In the genomic region with DNA sequence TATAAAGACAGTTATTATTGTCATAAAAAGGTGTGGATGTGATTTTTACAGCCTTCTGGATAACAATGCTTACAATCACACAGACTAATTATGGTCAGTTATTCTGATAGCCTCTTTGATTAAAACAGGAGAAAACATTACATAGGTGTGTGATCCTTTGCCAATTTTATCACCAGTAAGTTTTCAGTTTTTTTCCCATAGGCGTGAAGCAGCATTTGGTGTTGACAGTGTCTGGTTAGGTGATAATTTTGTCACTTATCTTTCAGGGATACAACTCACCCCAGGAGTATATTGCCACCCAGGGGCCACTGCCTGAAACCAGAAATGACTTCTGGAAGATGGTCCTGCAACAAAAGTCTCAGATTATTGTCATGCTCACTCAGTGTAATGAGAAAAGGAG, we compare ENCODE assay signal across 17 cellular contexts.
A peak's percentile ranks its signal among the peaks of the same experiment; 100 is the strongest.
DNase-seq lines count a peak whose midpoint lies in the region; ATAC-seq and TF ChIP-seq lines count a peak whose summit lies in the region.
"Had no signal": no experiment of that assay in that cellular context is flagged by ENCODE, and none has a peak within 500 bp of the region (broad histone marks: within the 10 kb centered on the region; RNA-seq: fewer than 3 reads in every experiment).

No MANE protein-coding gene starts in this region.

- H3K27ac Mint-ChIP-seq in CD4-positive, alpha-beta memory T cell: peak overlapping the region in 2 of 7 donors; percentile 7 to 9
- no peak overlapping the region for H3K27ac Mint-ChIP-seq in stimulated activated naive B cell treated with anti-CD40 and anti-IgM and Interleukin-4, amounts not matched to agents 10 μg/mL and 1 μg/mL and 100 μg/mL, for 72 hours
- H3K27ac Mint-ChIP-seq: activated T-helper 1 cell treated with anti-CD3 and anti-CD28 coated beads, Interleukin-12 subunit alpha, Interleukin-12 subunit beta, Interleukin-2, Interleukin-4 antibody, amounts not matched to agents 30 ng/mL and 10 ng/mL and 1 ng/mL, durations not matched to agents 14 hours and 24 hours and 36 hours; CD8-positive, alpha-beta T cell; endodermal cell; nephron had no signal

- no peak overlapping the region for H3K27ac ChIP-seq in CD4-positive, alpha-beta memory T cell (ENCODE audit: low read depth, low read length)
- H3K27ac ChIP-seq in Panc1 (ENCODE audit: low read length) (no peak overlapping the region), neuronal stem cell (replicated peaks; ENCODE audit: low read length) (no peak overlapping the region)
- H3K27ac ChIP-seq: brain microvascular endothelial cell, thoracic aorta had no signal

- H3K4me2 ChIP-seq in neuronal stem cell (ENCODE audit: insufficient read depth, low read length, poor library complexity, severe bottlenecking): no peak overlapping the region

- peaks cover 0 to 3% (median 0%) of the 10 kb centered on the region in 8 donors for H3K9me3 Mint-ChIP-seq in CD4-positive, alpha-beta memory T cell
- H3K9me3 Mint-ChIP-seq in stimulated activated naive B cell treated with anti-CD40 and anti-IgM and Interleukin-4, amounts not matched to agents 10 μg/mL and 1 μg/mL and 100 μg/mL, for 72 hours: no peaks in the 10 kb centered on the region
- H3K9me3 Mint-ChIP-seq: CD8-positive, alpha-beta T cell had no signal

- in situ Hi-C loops in Panc1 (cut with HindIII; ENCODE audit: low pct_unique_long_range_greater_than_20kb, low sequenced_read_pairs): no loop called here

- H3K79me1 ChIP-seq in neuronal stem cell (ENCODE audit: low read depth, low read length): no peaks in the 10 kb centered on the region

- BruUV-seq in Panc1 (replicated peaks; lab: Mats Ljungman, UMichigan): no TSS peak

- no peak overlapping the region for H3K4me3 Mint-ChIP-seq in CD4-positive, alpha-beta memory T cell
- H3K4me3 Mint-ChIP-seq in stimulated activated naive B cell treated with anti-CD40 and anti-IgM and Interleukin-4, amounts not matched to agents 10 μg/mL and 1 μg/mL and 100 μg/mL, for 72 hours: no peak overlapping the region
- H3K4me3 Mint-ChIP-seq: activated T-helper 1 cell treated with anti-CD3 and anti-CD28 coated beads, Interleukin-12 subunit alpha, Interleukin-12 subunit beta, Interleukin-2, Interleukin-4 antibody, amounts not matched to agents 30 ng/mL and 10 ng/mL and 1 ng/mL, durations not matched to agents 14 hours and 24 hours and 36 hours; CD8-positive, alpha-beta T cell; endodermal cell; nephron had no signal

- no peak overlapping the region for H3K18ac ChIP-seq in neuronal stem cell (ENCODE audit: low read length)

- no peak overlapping the region for H3K23ac ChIP-seq in neuronal stem cell (ENCODE audit: low read depth, low read length, poor library complexity)

- POLR2A ChIA-PET in CD4-positive, alpha-beta memory T cell (lab: Charles Lee; ENCODE audit: partially characterized antibody): interaction anchor here (2.2 to 10.6 kb wide), 2 partner anchors 35 to 46 kb away, joined by 8 to 78 read pairs; no protein-coding TSS in a partner anchor
- POLR2A ChIA-PET in Panc1 (lab: Charles Lee): interaction anchor here (0.7 kb wide), 1 partner anchor 41 kb away, joined by 10 read pairs; no protein-coding TSS in a partner anchor

- WGBS in neuronal stem cell (ENCODE audit: extremely low coverage in 2 of 2, insufficient read length in 2 of 2, insufficient replicate concordance in 1 of 2), 2 donors: no CpG with 5 or more reads among the region's 1 CpG

- no peak overlapping the region for H3K4me3 ChIP-seq in CD4-positive, alpha-beta memory T cell (ENCODE audit: low read length in 2 of 2)
- H3K4me3 ChIP-seq in Panc1 (ENCODE audit: low read depth in 2 of 2, low read length in 2 of 2) (no peak overlapping the region), neuronal stem cell (ENCODE audit: low read length in 2 of 2) (no peak overlapping the region)
- H3K4me3 ChIP-seq: thoracic aorta had no signal

- no peak for ATAC-seq in Panc1
- ATAC-seq in HG03039 (IDR thresholded peaks at IDR 0.05; ENCODE audit: unreplicated experiment): no peak
- no peak for ATAC-seq in stimulated activated naive B cell treated with anti-CD40 and anti-IgM and Interleukin-4, amounts not matched to agents 10 μg/mL and 1 μg/mL and 100 μg/mL, for 72 hours (replicated peaks)
- ATAC-seq: CD8-positive, alpha-beta T cell had no signal

- no peaks in the 10 kb centered on the region for H3K9me3 ChIP-seq in CD4-positive, alpha-beta memory T cell (ENCODE audit: control insufficient read depth in 1 of 2, low read length in 2 of 2)
- no peaks in the 10 kb centered on the region for H3K9me3 ChIP-seq in Panc1 (ENCODE audit: control insufficient read depth, insufficient read depth, low read depth, low read length)
- peaks cover 0 to 2% of the 10 kb centered on the region in 2 donors for H3K9me3 ChIP-seq in neuronal stem cell (replicated peaks in 1 of 2; ENCODE audit: control insufficient read depth in 2 of 2, insufficient read depth in 1 of 2, low read depth in 1 of 2, low read length in 2 of 2)
- H3K9me3 ChIP-seq: thoracic aorta had no signal

- H4K91ac ChIP-seq in neuronal stem cell (ENCODE audit: low read depth, low read length, poor library complexity): no peak overlapping the region

- no peak overlapping the region for H3K14ac ChIP-seq in neuronal stem cell (ENCODE audit: low read length)

- H3K36me3 Mint-ChIP-seq in CD4-positive, alpha-beta memory T cell: peaks cover 6 to 22% of the 10 kb centered on the region in 2 donors
- H3K36me3 Mint-ChIP-seq in stimulated activated naive B cell treated with anti-CD40 and anti-IgM and Interleukin-4, amounts not matched to agents 10 μg/mL and 1 μg/mL and 100 μg/mL, for 72 hours: peaks cover 11 to 19% of the 10 kb centered on the region in 2 donors

- peak in 4 of 5 donors; percentile 28 to 38 (median 30) for DNase-seq in CD4-positive, alpha-beta memory T cell
- DNase-seq in Panc1 (ENCODE audit: low read depth, low spot score) (no peak), neuronal stem cell (ENCODE audit: low spot score) (no peak), NCI-H1092 (lab: John Stamatoyannopoulos, UW) (no peak)
- peak; percentile 3 for DNase-seq in effector CD8-positive, alpha-beta T cell (lab: John Stamatoyannopoulos, UW)
- no peak for DNase-seq in stimulated activated naive B cell treated with anti-CD40 and anti-IgM and Interleukin-4, amounts not matched to agents 10 μg/mL and 1 μg/mL and 100 μg/mL, for 72 hours
- DNase-seq: endodermal cell, head of caudate nucleus, NCI-H446 treated with DMSO at 0.1 percent for 48 hours, SHP77 had no signal

- H3K36me3 ChIP-seq in CD4-positive, alpha-beta memory T cell (ENCODE audit: insufficient read depth, low read length): no peaks in the 10 kb centered on the region
- H3K36me3 ChIP-seq in Panc1 (ENCODE audit: control insufficient read depth, insufficient read depth, low read length) (no peaks in the 10 kb centered on the region), neuronal stem cell (replicated peaks in 1 of 2; ENCODE audit: control insufficient read depth in 2 of 2, insufficient read depth in 2 of 2, low read length in 2 of 2) (no peaks in the 10 kb centered on the region)
- H3K36me3 ChIP-seq: brain microvascular endothelial cell had no signal

- intact Hi-C loops in CD4-positive, alpha-beta memory T cell (cut with micrococcal nuclease): loop anchor here (1.0 to 5.0 kb wide), 3 partner anchors 48 to 428 kb away; no protein-coding TSS in a partner anchor
- intact Hi-C loops in Panc1 (cut with micrococcal nuclease; ENCODE audit: unreplicated experiment): no loop called here

- no peak overlapping the region for H3K4ac ChIP-seq in neuronal stem cell (ENCODE audit: low read length)

- peaks cover 4 to 12% (median 6%) of the 10 kb centered on the region in 4 donors for H3K4me1 Mint-ChIP-seq in CD4-positive, alpha-beta memory T cell
- peaks cover 2 to 11% of the 10 kb centered on the region in 2 donors for H3K4me1 Mint-ChIP-seq in stimulated activated naive B cell treated with anti-CD40 and anti-IgM and Interleukin-4, amounts not matched to agents 10 μg/mL and 1 μg/mL and 100 μg/mL, for 72 hours

- TF ChIP-seq CTCF in GM12873 (IDR thresholded peaks at IDR 0.05; ENCODE audit: insufficient read depth, low read depth, low read length, missing control alignments) (peak; percentile 13), Panc1 (IDR thresholded peaks at IDR 0.05) (peak; percentile 15; the same call in 1 of the 2 replicates)

- CTCF ChIA-PET in CD4-positive, alpha-beta memory T cell (lab: Charles Lee; ENCODE audit: partially characterized antibody): interaction anchor here (1.2 to 12.3 kb wide), 5 partner anchors 10 to 48 kb away, joined by 4 to 394 read pairs (median 39); no protein-coding TSS in a partner anchor
- CTCF ChIA-PET in Panc1 (lab: Charles Lee): no interaction called here

- no peak overlapping the region for H2AFZ ChIP-seq in neuronal stem cell (ENCODE audit: low read length)

- no peak overlapping the region for H2BK12ac ChIP-seq in neuronal stem cell (ENCODE audit: low read length)

- H3K27me3 ChIP-seq in CD4-positive, alpha-beta memory T cell (ENCODE audit: insufficient read depth, low read length): no peaks in the 10 kb centered on the region
- H3K27me3 ChIP-seq in Panc1 (ENCODE audit: control insufficient read depth, insufficient read depth, low read length) (no peaks in the 10 kb centered on the region), neuronal stem cell (ENCODE audit: control insufficient read depth in 3 of 3, insufficient read depth in 3 of 3, low read depth in 1 of 3, low read length in 3 of 3) (peaks cover 0 to 10% (median 0%) of the 10 kb centered on the region in 3 experiments)
- H3K27me3 ChIP-seq: brain microvascular endothelial cell had no signal

- no peak overlapping the region for H2BK120ac ChIP-seq in neuronal stem cell (ENCODE audit: low read depth, low read length)

- no peaks in the 10 kb centered on the region for H3K4me1 ChIP-seq in CD4-positive, alpha-beta memory T cell (ENCODE audit: insufficient read depth, low read length)
- H3K4me1 ChIP-seq in Panc1 (ENCODE audit: control insufficient read depth, insufficient read depth, low read length) (no peaks in the 10 kb centered on the region), neuronal stem cell (ENCODE audit: control insufficient read depth in 2 of 2, insufficient read depth in 1 of 2, low read depth in 1 of 2, low read length in 2 of 2) (no peaks in the 10 kb centered on the region)

- no peaks in the 10 kb centered on the region for H3K27me3 Mint-ChIP-seq in CD4-positive, alpha-beta memory T cell
- H3K27me3 Mint-ChIP-seq in stimulated activated naive B cell treated with anti-CD40 and anti-IgM and Interleukin-4, amounts not matched to agents 10 μg/mL and 1 μg/mL and 100 μg/mL, for 72 hours: no peaks in the 10 kb centered on the region

- H4K8ac ChIP-seq in neuronal stem cell (ENCODE audit: low read depth, low read length): no peak overlapping the region

- no peak overlapping the region for H3K9ac ChIP-seq in neuronal stem cell (ENCODE audit: low read depth, low read length, poor library complexity)

- H2AK5ac ChIP-seq in neuronal stem cell (ENCODE audit: low read depth, low read length): no peak overlapping the region

- no peak overlapping the region for H2BK15ac ChIP-seq in neuronal stem cell (ENCODE audit: low read length)

- H2BK5ac ChIP-seq in neuronal stem cell (ENCODE audit: low read length): no peak overlapping the region

Comparison
In these comparisons a context has a peak if more than half of its experiments do, and no peak if none do; other contexts are left out.
1. DNase-seq: peak in CD4-positive, alpha-beta memory T cell (4 of 5) and effector CD8-positive, alpha-beta T cell (single experiment); none in Panc1 (single experiment), neuronal stem cell (single experiment), NCI-H1092 (single experiment) and stimulated activated naive B cell treated with anti-CD40 and anti-IgM and Interleukin-4, amounts not matched to agents 10 μg/mL and 1 μg/mL and 100 μg/mL, for 72 hours (single experiment).